Comparison of ENCODE assay signal across 11 cellular contexts in the genomic region with DNA sequence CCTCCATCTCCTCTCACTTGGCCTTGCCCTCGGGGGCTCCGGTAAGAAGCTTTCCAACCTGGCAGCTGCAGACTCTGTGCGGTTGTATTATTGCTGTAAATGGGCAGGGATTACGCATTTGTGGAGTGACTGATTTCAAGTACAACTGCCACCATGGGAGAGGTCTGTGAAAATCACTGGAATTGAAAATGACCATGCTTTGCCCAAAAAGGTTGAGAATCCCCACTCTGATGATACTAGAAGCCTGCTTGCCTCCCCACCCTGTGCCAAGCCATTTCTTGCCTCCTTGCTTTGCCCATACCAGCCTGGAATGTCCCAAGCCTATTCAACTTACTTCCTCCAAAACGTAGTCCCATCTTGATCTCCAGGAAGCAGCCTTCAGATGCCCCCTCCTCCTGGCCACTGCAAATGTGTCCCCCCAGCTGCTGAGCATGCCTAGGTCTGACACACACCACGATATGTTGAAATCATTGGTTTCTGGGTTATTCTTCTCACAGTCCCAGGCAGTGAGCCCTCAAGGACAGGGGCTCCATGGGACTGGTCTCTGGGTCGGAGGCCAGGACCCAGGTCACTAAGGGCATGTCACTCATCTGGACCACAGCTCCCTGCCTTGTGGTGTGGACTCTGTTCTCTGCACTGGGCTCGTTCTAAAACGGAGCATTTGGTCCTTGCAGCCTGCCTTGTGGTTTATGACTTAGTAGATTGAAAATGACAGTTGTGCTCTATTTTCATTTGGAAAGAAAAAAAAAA. TPM values are rescaled to one million over a fixed set of nuclear protein-coding genes. Genes with fewer than 3 reads are reported as not detected.
DNase-seq lines count a peak whose midpoint lies in the region; ATAC-seq, FAIRE-seq and TF ChIP-seq lines count a peak whose summit lies in the region.
"Had no signal": no experiment of that assay in that cellular context is flagged by ENCODE, and none has a peak within 500 bp of the region (broad histone marks: within the 10 kb centered on the region; RNA-seq: fewer than 3 reads in every experiment).

No MANE protein-coding gene starts in this region.

- H3K36me3 Mint-ChIP-seq in stimulated activated effector memory CD8-positive, alpha-beta T cell treated with anti-CD3 and anti-CD28 coated beads, Interleukin-12 subunit alpha, Interleukin-12 subunit beta, amount 100 ng/mL, for 72 hours: peaks cover 5% of the 10 kb centered on the region

- peaks cover 3% of the 10 kb centered on the region for H3K9me3 Mint-ChIP-seq in stimulated activated effector memory CD8-positive, alpha-beta T cell treated with anti-CD3 and anti-CD28 coated beads, Interleukin-12 subunit alpha, Interleukin-12 subunit beta, amount 100 ng/mL, for 72 hours

- H3K27me3 ChIP-seq in lower lobe of right lung (ENCODE audit: low read depth): no peaks in the 10 kb centered on the region
- H3K27me3 ChIP-seq: testis had no signal

- no peak for TF ChIP-seq CTCF in lower lobe of right lung (IDR thresholded peaks at IDR 0.05)

- H3K36me3 ChIP-seq in lower lobe of right lung: no peaks in the 10 kb centered on the region

- H3K27ac ChIP-seq in lower lobe of right lung: no peak overlapping the region
- H3K27ac ChIP-seq: testis had no signal

- no peak; the same call in 2 of the 3 replicates for ATAC-seq in SK-N-SH treated with all-trans-retinoic acid at 6 μM for 48 hours
- ATAC-seq in stimulated activated effector memory CD8-positive, alpha-beta T cell treated with anti-CD3 and anti-CD28 coated beads, Interleukin-12 subunit alpha, Interleukin-12 subunit beta, amount 100 ng/mL, for 72 hours: no peak
- ATAC-seq in HG02798 (IDR thresholded peaks at IDR 0.05; ENCODE audit: poor library complexity, unreplicated experiment): no peak
- ATAC-seq in lower lobe of right lung: no peak
- ATAC-seq in HG03565 (IDR thresholded peaks at IDR 0.05; ENCODE audit: unreplicated experiment): no peak

- H3K4me3 ChIP-seq in lower lobe of right lung: no peak overlapping the region
- H3K4me3 ChIP-seq: testis had no signal

- peaks cover 89% of the 10 kb centered on the region for H3K4me1 Mint-ChIP-seq in stimulated activated effector memory CD8-positive, alpha-beta T cell treated with anti-CD3 and anti-CD28 coated beads, Interleukin-12 subunit alpha, Interleukin-12 subunit beta, amount 100 ng/mL, for 72 hours

- peak overlapping the region; percentile 33 for H3K4me3 Mint-ChIP-seq in stimulated activated effector memory CD8-positive, alpha-beta T cell treated with anti-CD3 and anti-CD28 coated beads, Interleukin-12 subunit alpha, Interleukin-12 subunit beta, amount 100 ng/mL, for 72 hours

- peak; percentile 57 for FAIRE-seq in HTR-8/SVneo (lab: Jason Lieb, UNC)
- FAIRE-seq: GM18507 had no signal

- H3K27ac Mint-ChIP-seq in stimulated activated effector memory CD8-positive, alpha-beta T cell treated with anti-CD3 and anti-CD28 coated beads, Interleukin-12 subunit alpha, Interleukin-12 subunit beta, amount 100 ng/mL, for 72 hours: peak overlapping the region; percentile 89

- intact Hi-C loops in lower lobe of right lung (cut with DNase I): no loop called here

- peaks cover 76% of the 10 kb centered on the region for H3K4me1 ChIP-seq in lower lobe of right lung

- H3K9me3 ChIP-seq in lower lobe of right lung: no peaks in the 10 kb centered on the region
- H3K9me3 ChIP-seq: testis had no signal

- DNase-seq in HTR-8/SVneo (ENCODE audit: insufficient read length, low spot score) (no peak), fibroblast of peridontal ligament (ENCODE audit: extremely low read depth) (peak; percentile 39), lower lobe of right lung (no peak), NCI-H1436 (lab: John Stamatoyannopoulos, UW) (no peak)
- no peak for DNase-seq in stimulated activated effector memory CD8-positive, alpha-beta T cell treated with anti-CD3 and anti-CD28 coated beads, Interleukin-12 subunit alpha, Interleukin-12 subunit beta, amount 100 ng/mL, for 72 hours (ENCODE audit: low spot score in 2 of 2)
- DNase-seq: Karpas-422, testis had no signal

TF ChIP-seq in SK-N-SH treated with all-trans-retinoic acid at 6 μM for 48 hours, 23 proteins besides CTCF, POLR2A, EP300 and RAD21 (continues in another document):
- TF ChIP-seq ZNF565 (CRISPR knock-in tag; conservative IDR thresholded peaks at IDR 0.05; ENCODE audit: low read depth): no peak
- TF ChIP-seq SNAI2 (CRISPR knock-in tag; IDR thresholded peaks at IDR 0.05): no peak
- peak; percentile 22; the same call in 1 of the 2 replicates for TF ChIP-seq ZC3H10 (CRISPR knock-in tag; IDR thresholded peaks at IDR 0.05)
- TF ChIP-seq POU6F1 (CRISPR knock-in tag; IDR thresholded peaks at IDR 0.05; ENCODE audit: borderline replicate concordance, low read depth): no peak
- TF ChIP-seq PPARA (CRISPR knock-in tag; IDR thresholded peaks at IDR 0.05; ENCODE audit: borderline replicate concordance): no peak
- no peak for TF ChIP-seq ZFP30 (CRISPR knock-in tag; IDR thresholded peaks at IDR 0.05)
- TF ChIP-seq ISL1 (CRISPR knock-in tag; IDR thresholded peaks at IDR 0.05): no peak
- TF ChIP-seq, protein P1, sequence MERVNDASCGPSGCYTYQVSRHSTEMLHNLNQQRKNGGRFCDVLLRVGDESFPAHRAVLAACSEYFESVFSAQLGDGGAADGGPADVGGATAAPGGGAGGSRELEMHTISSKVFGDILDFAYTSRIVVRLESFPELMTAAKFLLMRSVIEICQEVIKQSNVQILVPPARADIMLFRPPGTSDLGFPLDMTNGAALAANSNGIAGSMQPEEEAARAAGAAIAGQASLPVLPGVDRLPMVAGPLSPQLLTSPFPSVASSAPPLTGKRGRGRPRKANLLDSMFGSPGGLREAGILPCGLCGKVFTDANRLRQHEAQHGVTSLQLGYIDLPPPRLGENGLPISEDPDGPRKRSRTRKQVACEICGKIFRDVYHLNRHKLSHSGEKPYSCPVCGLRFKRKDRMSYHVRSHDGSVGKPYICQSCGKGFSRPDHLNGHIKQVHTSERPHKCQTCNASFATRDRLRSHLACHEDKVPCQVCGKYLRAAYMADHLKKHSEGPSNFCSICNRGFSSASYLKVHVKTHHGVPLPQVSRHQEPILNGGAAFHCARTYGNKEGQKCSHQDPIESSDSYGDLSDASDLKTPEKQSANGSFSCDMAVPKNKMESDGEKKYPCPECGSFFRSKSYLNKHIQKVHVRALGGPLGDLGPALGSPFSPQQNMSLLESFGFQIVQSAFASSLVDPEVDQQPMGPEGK (CRISPR knock-in tag; IDR thresholded peaks at IDR 0.05; ENCODE audit: borderline replicate concordance): no peak
- TF ChIP-seq TOX (CRISPR knock-in tag; IDR thresholded peaks at IDR 0.05; ENCODE audit: borderline replicate concordance): no peak
- TF ChIP-seq CSDC2 (CRISPR knock-in tag; IDR thresholded peaks at IDR 0.05): 0 out of 2 replicates have a peak, but pooled peaks have one; percentile 18
- TF ChIP-seq BACH2 (CRISPR knock-in tag; IDR thresholded peaks at IDR 0.05; ENCODE audit: borderline replicate concordance): no peak
- no peak for TF ChIP-seq OSR1 (CRISPR knock-in tag; IDR thresholded peaks at IDR 0.05)
- TF ChIP-seq, protein P2, sequence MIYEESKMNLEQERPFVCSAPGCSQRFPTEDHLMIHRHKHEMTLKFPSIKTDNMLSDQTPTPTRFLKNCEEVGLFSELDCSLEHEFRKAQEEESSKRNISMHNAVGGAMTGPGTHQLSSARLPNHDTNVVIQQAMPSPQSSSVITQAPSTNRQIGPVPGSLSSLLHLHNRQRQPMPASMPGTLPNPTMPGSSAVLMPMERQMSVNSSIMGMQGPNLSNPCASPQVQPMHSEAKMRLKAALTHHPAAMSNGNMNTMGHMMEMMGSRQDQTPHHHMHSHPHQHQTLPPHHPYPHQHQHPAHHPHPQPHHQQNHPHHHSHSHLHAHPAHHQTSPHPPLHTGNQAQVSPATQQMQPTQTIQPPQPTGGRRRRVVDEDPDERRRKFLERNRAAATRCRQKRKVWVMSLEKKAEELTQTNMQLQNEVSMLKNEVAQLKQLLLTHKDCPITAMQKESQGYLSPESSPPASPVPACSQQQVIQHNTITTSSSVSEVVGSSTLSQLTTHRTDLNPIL (CRISPR knock-in tag; IDR thresholded peaks at IDR 0.05; ENCODE audit: low read depth): no peak
- TF ChIP-seq RARB (CRISPR knock-in tag; IDR thresholded peaks at IDR 0.05): no peak
- no peak for TF ChIP-seq ESRRG (CRISPR knock-in tag; IDR thresholded peaks at IDR 0.05)
- TF ChIP-seq ARNTL (CRISPR knock-in tag; IDR thresholded peaks at IDR 0.05; ENCODE audit: borderline replicate concordance, low read depth): no peak
- TF ChIP-seq GLIS3 (CRISPR knock-in tag; IDR thresholded peaks at IDR 0.05): no peak

RNA-seq across cellular contexts. Expression of gene SMAD3, which starts 42.9 kb away (rescaled TPM):
- 25.7 TPM for total RNA-seq in lower lobe of right lung
